Comparison of ENCODE assay signal across 1 cellular context in genomic region chr11:106076923-106077608, GRCh38.
A peak's percentile ranks its signal among the peaks of the same experiment; 100 is the strongest.
TF ChIP-seq lines count a peak whose summit lies in the region.

Gene KBTBD3, minus strand, starts transcription at chr11:106077347. Its CDS starts 18,250 bp downstream, at chr11:106059097.

TF ChIP-seq in GM23338, 12 proteins besides CTCF, POLR2A, EP300 and RAD21 (continued from another document):
- TF ChIP-seq NANOG (IDR thresholded peaks at IDR 0.05; ENCODE audit: borderline replicate concordance) (no peak), ZNF331 (CRISPR knock-in tag; IDR thresholded peaks at IDR 0.05; ENCODE audit: low read depth) (no peak), CREB1 (CRISPR knock-in tag; IDR thresholded peaks at IDR 0.05; ENCODE audit: low read depth) (peak; percentile 81)
